Comparison of ENCODE assay signal across 11 cellular contexts in the genomic region with DNA sequence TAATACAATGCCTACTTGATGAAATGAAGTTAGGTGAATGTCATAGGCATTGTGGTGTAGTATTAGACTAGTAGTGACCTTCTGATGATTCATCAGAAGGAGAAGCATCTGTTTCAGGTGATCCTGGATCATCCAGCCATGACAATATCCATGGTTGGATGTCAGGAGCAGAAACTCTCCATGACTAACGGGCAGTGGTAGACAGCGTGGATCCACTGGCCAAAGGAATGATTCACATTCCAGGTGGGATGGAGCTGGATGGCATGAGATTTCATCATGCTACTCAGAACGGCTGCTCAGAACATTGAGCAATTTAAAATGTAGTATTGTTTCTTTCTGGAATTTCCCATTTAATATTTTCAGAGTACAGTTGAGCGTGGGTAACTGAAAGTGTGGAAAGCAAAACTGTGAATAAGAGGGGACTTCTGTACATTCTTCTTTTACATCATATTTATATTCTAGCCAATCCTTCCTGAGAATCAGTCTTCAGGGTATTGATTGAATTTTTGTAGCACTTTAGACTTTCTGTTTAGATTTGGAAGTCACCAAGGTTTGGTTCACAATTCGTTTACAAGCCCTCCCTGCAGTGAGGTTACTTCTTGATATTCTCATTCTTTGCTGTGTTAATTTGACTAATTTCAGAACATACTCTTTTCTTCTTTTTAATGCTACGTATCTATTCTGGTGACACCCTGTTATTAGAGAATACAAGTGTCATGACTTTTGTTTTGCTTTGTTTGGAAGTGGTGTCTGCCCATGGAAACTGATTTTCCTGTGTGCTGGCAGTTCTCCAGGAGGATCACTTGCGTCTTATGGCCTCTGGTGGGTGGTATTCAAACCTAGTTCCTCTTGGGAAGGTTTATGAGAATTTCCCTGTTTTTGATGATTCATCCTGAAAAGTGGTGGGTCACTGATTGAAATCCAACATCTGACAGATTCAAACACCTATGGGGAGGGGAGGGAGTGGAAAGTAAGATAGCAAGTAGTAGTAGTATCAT. TPM values are rescaled to one million over a fixed set of nuclear protein-coding genes. Genes with fewer than 3 reads are reported as not detected.
DNase-seq lines count a peak whose midpoint lies in the region; ATAC-seq and TF ChIP-seq lines count a peak whose summit lies in the region.
"Had no signal": no experiment of that assay in that cellular context is flagged by ENCODE, and none has a peak within 500 bp of the region (broad histone marks: within the 10 kb centered on the region; RNA-seq: fewer than 3 reads in every experiment).

No MANE protein-coding gene starts in this region.

- no peaks in the 10 kb centered on the region for H3F3A ChIP-seq in PC-3 (ENCODE audit: low read length, unreplicated experiment)

- no peak for TF ChIP-seq CTCF in natural killer cell (IDR thresholded peaks at IDR 0.05)
- peak; percentile 40; the same call in 1 of the 2 replicates for TF ChIP-seq CTCF in PC-3 (conservative IDR thresholded peaks at IDR 0.05; ENCODE audit: low read depth, low read length)
- no peak for TF ChIP-seq CTCF in GM20000 (IDR thresholded peaks at IDR 0.05; ENCODE audit: extremely low read depth, missing control alignments)
- no peak for TF ChIP-seq CTCF in left ventricle myocardium inferior (IDR thresholded peaks at IDR 0.05; ENCODE audit: borderline replicate concordance)

- no peak overlapping the region for H3K4me2 ChIP-seq in PC-3 (ENCODE audit: low read length)

- H3K27me3 Mint-ChIP-seq in natural killer cell treated with Interleukin-12 subunit alpha and Interleukin-12 subunit beta and Interleukin-15 and Interleukin-18, amount 100 ng/mL, for 72 hours, result peaks cover 4 to 7% of the 10 kb centered on the region in 2 donors
- peaks cover 3 to 7% of the 10 kb centered on the region in 2 donors for H3K27me3 Mint-ChIP-seq in natural killer cell (ENCODE audit: low read depth in 2 of 2)

- H3K9me3 Mint-ChIP-seq in natural killer cell treated with Interleukin-12 subunit alpha and Interleukin-12 subunit beta and Interleukin-15 and Interleukin-18, amount 100 ng/mL, for 72 hours, result no peaks in the 10 kb centered on the region
- no peaks in the 10 kb centered on the region for H3K9me3 Mint-ChIP-seq in natural killer cell

- H3K36me3 ChIP-seq in PC-3 (ENCODE audit: low read depth, low read length) (no peaks in the 10 kb centered on the region), left ventricle myocardium inferior (no peaks in the 10 kb centered on the region)

- H3K27ac Mint-ChIP-seq in natural killer cell treated with Interleukin-12 subunit alpha and Interleukin-12 subunit beta and Interleukin-15 and Interleukin-18, amount 100 ng/mL, for 72 hours, result peak overlapping the region in 1 of 2 donors; percentile 71
- no peak overlapping the region for H3K27ac Mint-ChIP-seq in natural killer cell

- intact Hi-C loops in natural killer cell (cut with micrococcal nuclease) (no loop called here), PC-3 (cut with micrococcal nuclease) (no loop called here), left ventricle myocardium inferior (cut with micrococcal nuclease) (no loop called here)

- H3K9me3 ChIP-seq in PC-3 (ENCODE audit: low read length) (no peaks in the 10 kb centered on the region), left ventricle myocardium inferior (replicated peaks) (no peaks in the 10 kb centered on the region)

- H3K27ac ChIP-seq in PC-3 (ENCODE audit: low read length) (peak overlapping the region; percentile 21), left ventricle myocardium inferior (replicated peaks) (no peak overlapping the region)

- H3K27me3 ChIP-seq in PC-3 (ENCODE audit: low read length), result no peaks in the 10 kb centered on the region
- no peaks in the 10 kb centered on the region for H3K27me3 ChIP-seq in left ventricle myocardium inferior (ENCODE audit: low read depth)

- CTCF ChIA-PET in PC-3 (lab: Charles Lee), result no interaction called here

- no peak overlapping the region for H2AFZ ChIP-seq in PC-3 (ENCODE audit: low read length)

- peaks cover 5 to 12% of the 10 kb centered on the region in 2 donors for H3K4me1 Mint-ChIP-seq in natural killer cell treated with Interleukin-12 subunit alpha and Interleukin-12 subunit beta and Interleukin-15 and Interleukin-18, amount 100 ng/mL, for 72 hours (ENCODE audit: low read depth in 2 of 2)
- peaks cover 0 to 11% of the 10 kb centered on the region in 2 donors for H3K4me1 Mint-ChIP-seq in natural killer cell

- peak overlapping the region; percentile 24 for H3K4me3 Mint-ChIP-seq in natural killer cell treated with Interleukin-12 subunit alpha and Interleukin-12 subunit beta and Interleukin-15 and Interleukin-18, amount 100 ng/mL, for 72 hours
- no peak overlapping the region for H3K4me3 Mint-ChIP-seq in natural killer cell

- H4K20me1 ChIP-seq in PC-3 (ENCODE audit: low read length), result no peaks in the 10 kb centered on the region

- peak; percentile 33 to 72 for ATAC-seq in natural killer cell treated with Interleukin-12 subunit alpha and Interleukin-12 subunit beta and Interleukin-15 and Interleukin-18, amount 100 ng/mL, for 72 hours
- ATAC-seq in natural killer cell (no peak), PC-3 (peak; percentile 61), GM19463 (IDR thresholded peaks at IDR 0.05; ENCODE audit: unreplicated experiment) (no peak)

- no peak for DNase-seq in natural killer cell treated with Interleukin-12 subunit alpha and Interleukin-12 subunit beta and Interleukin-15 and Interleukin-18, amount 100 ng/mL, for 72 hours (ENCODE audit: low spot score)
- DNase-seq in natural killer cell (no peak), PC-3 (peak; percentile 75), fibroblast of gingiva (ENCODE audit: low read depth) (peak; percentile 34), GM20000 (ENCODE audit: low spot score) (no peak), superior temporal gyrus (ENCODE audit: extremely low spot score) (no peak), left ventricle myocardium inferior (no peak)
- DNase-seq: DMS153; effector memory CD4-positive, alpha-beta T cell; NCI-H1048 had no signal

- no peaks in the 10 kb centered on the region for H3K9me2 ChIP-seq in PC-3 (replicated peaks; ENCODE audit: low read length)

- H3K9ac ChIP-seq in PC-3 (ENCODE audit: low read length), result no peak overlapping the region

- TSS peak; percentile 48 for BruUV-seq in PC-3 (replicated peaks; lab: Mats Ljungman, UMichigan)

- POLR2A ChIA-PET in PC-3 (lab: Charles Lee; ENCODE audit: unreplicated experiment), result no interaction called here

- H3K36me3 Mint-ChIP-seq in natural killer cell treated with Interleukin-12 subunit alpha and Interleukin-12 subunit beta and Interleukin-15 and Interleukin-18, amount 100 ng/mL, for 72 hours, result no peaks in the 10 kb centered on the region
- H3K36me3 Mint-ChIP-seq in natural killer cell, result no peaks in the 10 kb centered on the region

- H3K4me1 ChIP-seq in PC-3 (ENCODE audit: insufficient read depth, low read length) (peaks cover 15% of the 10 kb centered on the region), left ventricle myocardium inferior (no peaks in the 10 kb centered on the region)

- H3K79me2 ChIP-seq in PC-3 (ENCODE audit: low read length), result no peaks in the 10 kb centered on the region

- H3K4me3 ChIP-seq in PC-3 (ENCODE audit: low read length), result no peak overlapping the region
- H3K4me3 ChIP-seq in left ventricle myocardium inferior, result no peak overlapping the region

RNA-seq across cellular contexts. Expression of a gene that starts 12.2 kb away (rescaled TPM):
- total RNA-seq in natural killer cell treated with Interleukin-12 subunit alpha and Interleukin-12 subunit beta and Interleukin-15 and Interleukin-18, amount 100 ng/mL, for 72 hours, result 10 to 100 TPM; 76.6 to 80.9 TPM
- 100 to 1,000 TPM; 111 to 156 (median 132) TPM for total RNA-seq in natural killer cell
- 125 and 131 TPM in 2 replicates for total RNA-seq in PC-3 (2014; rRNA removed)
- total RNA-seq in left ventricle myocardium inferior, result 48.6 TPM

Comparison
In these comparisons a context has a peak if more than half of its experiments do, and no peak if none do; other contexts are left out.
1. ATAC-seq: peak in natural killer cell treated with Interleukin-12 subunit alpha and Interleukin-12 subunit beta and Interleukin-15 and Interleukin-18, amount 100 ng/mL, for 72 hours (2 of 2) and PC-3 (single experiment); none in natural killer cell (0 of 3) and GM19463 (single experiment).
2. DNase-seq: peak in PC-3 (single experiment) and fibroblast of gingiva (single experiment); none in natural killer cell treated with Interleukin-12 subunit alpha and Interleukin-12 subunit beta and Interleukin-15 and Interleukin-18, amount 100 ng/mL, for 72 hours (single experiment), natural killer cell (single experiment), GM20000 (single experiment), superior temporal gyrus (single experiment) and left ventricle myocardium inferior (single experiment).